In the genomic region with DNA sequence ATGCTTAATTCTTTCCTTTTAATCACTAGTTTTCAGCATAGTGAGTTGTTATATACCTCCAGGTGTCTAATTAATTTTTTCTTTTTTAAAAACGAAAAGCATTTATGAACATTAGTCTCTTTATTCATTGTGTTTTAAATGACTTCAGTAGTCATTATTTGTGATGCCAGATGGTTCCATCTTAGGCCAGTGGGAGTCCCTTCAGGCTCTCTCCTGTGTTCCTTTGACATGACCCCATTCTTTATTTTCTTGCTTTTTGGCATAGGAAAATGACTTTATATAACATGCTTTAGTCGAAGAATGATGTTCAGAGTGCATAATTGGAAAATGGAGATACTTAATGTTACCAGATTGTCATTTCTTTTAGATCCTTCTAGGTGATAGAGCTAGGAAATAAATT, we compare ENCODE assay signal across 14 cellular contexts. TPM values are rescaled to one million over a fixed set of nuclear protein-coding genes. Genes with fewer than 3 reads are reported as not detected.
DNase-seq lines count a peak whose midpoint lies in the region; ATAC-seq and TF ChIP-seq lines count a peak whose summit lies in the region.
"Had no signal": no experiment of that assay in that cellular context is flagged by ENCODE, and none has a peak within 500 bp of the region (broad histone marks: within the 10 kb centered on the region; RNA-seq: fewer than 3 reads in every experiment).

No MANE protein-coding gene starts in this region.

- peaks cover 33% of the 10 kb centered on the region for H3K4me1 Mint-ChIP-seq in glutamatergic neuron (ENCODE audit: low read depth, unreplicated experiment)
- peaks cover 2% of the 10 kb centered on the region for H3K4me1 Mint-ChIP-seq in activated CD8-positive, alpha-beta T cell treated with anti-CD3 and anti-CD28 coated beads, Interleukin-2, amount 10 ng/mL, durations not matched to agents 7 days and 5 days (ENCODE audit: low read depth)

- ATAC-seq in activated CD8-positive, alpha-beta T cell treated with anti-CD3 and anti-CD28 coated beads, Interleukin-2, amount 10 ng/mL, durations not matched to agents 7 days and 5 days: no peak
- ATAC-seq: A549 had no signal

- peak; percentile 84 for DNase-seq in NCI-H69 (lab: John Stamatoyannopoulos, UW)
- peak; percentile 79 for DNase-seq in cerebellar cortex (ENCODE audit: low spot score)
- no peak for DNase-seq in glutamatergic neuron
- DNase-seq in activated gamma-delta T cell (lab: John Stamatoyannopoulos, UW): no peak
- DNase-seq in DMS153 (lab: John Stamatoyannopoulos, UW): no peak
- no peak for DNase-seq in activated CD8-positive, alpha-beta T cell treated with anti-CD3 and anti-CD28 coated beads, Interleukin-2, amount 10 ng/mL, durations not matched to agents 7 days and 5 days
- DNase-seq: Caco-2; CD8-positive, alpha-beta memory T cell; DMS79; GM23248; H9; IMR-90 had no signal

- peak overlapping the region; percentile 89 for H3K27ac Mint-ChIP-seq in glutamatergic neuron (ENCODE audit: unreplicated experiment)
- H3K27ac Mint-ChIP-seq in activated CD8-positive, alpha-beta T cell treated with anti-CD3 and anti-CD28 coated beads, Interleukin-2, amount 10 ng/mL, durations not matched to agents 7 days and 5 days: no peak overlapping the region
- H3K27ac Mint-ChIP-seq: CD14-positive monocyte had no signal

- POLR2A ChIA-PET in activated CD8-positive, alpha-beta T cell treated with anti-CD3 and anti-CD28 coated beads, Interleukin-2, amount 10 ng/mL, durations not matched to agents 7 days and 5 days (lab: Charles Lee): no interaction called here

- CTCF ChIA-PET in activated CD8-positive, alpha-beta T cell treated with anti-CD3 and anti-CD28 coated beads, Interleukin-2, amount 10 ng/mL, durations not matched to agents 7 days and 5 days (lab: Charles Lee): interaction anchor here (1.5 kb wide), 1 partner anchor 14 kb away, joined by 3 read pairs; no protein-coding TSS in a partner anchor

- H3K4me3 Mint-ChIP-seq in glutamatergic neuron (ENCODE audit: unreplicated experiment): no peak overlapping the region
- no peak overlapping the region for H3K4me3 Mint-ChIP-seq in activated CD8-positive, alpha-beta T cell treated with anti-CD3 and anti-CD28 coated beads, Interleukin-2, amount 10 ng/mL, durations not matched to agents 7 days and 5 days
- H3K4me3 Mint-ChIP-seq: CD14-positive monocyte; CD8-positive, alpha-beta memory T cell; H9 had no signal

- peaks cover 2% of the 10 kb centered on the region for H3K27me3 Mint-ChIP-seq in glutamatergic neuron (ENCODE audit: unreplicated experiment)
- no peaks in the 10 kb centered on the region for H3K27me3 Mint-ChIP-seq in activated CD8-positive, alpha-beta T cell treated with anti-CD3 and anti-CD28 coated beads, Interleukin-2, amount 10 ng/mL, durations not matched to agents 7 days and 5 days (ENCODE audit: low read depth)
- H3K27me3 Mint-ChIP-seq: CD8-positive, alpha-beta memory T cell had no signal

- no peak for TF ChIP-seq CTCF in glutamatergic neuron (IDR thresholded peaks at IDR 0.05; ENCODE audit: partially characterized antibody, unreplicated experiment)

- H3K36me3 Mint-ChIP-seq in glutamatergic neuron (ENCODE audit: unreplicated experiment): no peaks in the 10 kb centered on the region
- peaks cover 18% of the 10 kb centered on the region for H3K36me3 Mint-ChIP-seq in activated CD8-positive, alpha-beta T cell treated with anti-CD3 and anti-CD28 coated beads, Interleukin-2, amount 10 ng/mL, durations not matched to agents 7 days and 5 days (ENCODE audit: low read depth)

- no peaks in the 10 kb centered on the region for H3K9me3 Mint-ChIP-seq in glutamatergic neuron (ENCODE audit: unreplicated experiment)
- H3K9me3 Mint-ChIP-seq in activated CD8-positive, alpha-beta T cell treated with anti-CD3 and anti-CD28 coated beads, Interleukin-2, amount 10 ng/mL, durations not matched to agents 7 days and 5 days (ENCODE audit: insufficient read depth): no peaks in the 10 kb centered on the region
- H3K9me3 Mint-ChIP-seq: CD14-positive monocyte; CD8-positive, alpha-beta memory T cell; H9 had no signal

RNA-seq across cellular contexts. Expression of gene MKLN1, which starts 24.4 kb away (rescaled TPM):
- total RNA-seq in glutamatergic neuron (ENCODE audit: unreplicated experiment): 36.7 TPM
- total RNA-seq in activated CD8-positive, alpha-beta T cell treated with anti-CD3 and anti-CD28 coated beads, Interleukin-2, amount 10 ng/mL, durations not matched to agents 7 days and 5 days: 10 to 100 TPM; 31.6 to 34.0 TPM

Comparison
In these comparisons a context has a peak if more than half of its experiments do, and no peak if none do; other contexts are left out.
1. DNase-seq: peak in NCI-H69 (single experiment) and cerebellar cortex (single experiment); none in glutamatergic neuron (single experiment), activated gamma-delta T cell (single experiment), DMS153 (single experiment) and activated CD8-positive, alpha-beta T cell treated with anti-CD3 and anti-CD28 coated beads, Interleukin-2, amount 10 ng/mL, durations not matched to agents 7 days and 5 days (single experiment).